In genomic region chr20:47262365-47263013, GRCh38 we compare ENCODE assay signal across 8 cellular contexts.
DNase-seq lines count a peak whose midpoint lies in the region; ATAC-seq and TF ChIP-seq lines count a peak whose summit lies in the region.

No MANE protein-coding gene starts in this region.

- H3K9me3 Mint-ChIP-seq in WTC11, result no peaks in the 10 kb centered on the region
- H3K9me3 Mint-ChIP-seq in activated CD8-positive, alpha-beta T cell treated with anti-CD3 and anti-CD28 coated beads, Interleukin-2, amount 10 ng/mL, durations not matched to agents 7 days and 5 days (ENCODE audit: insufficient read depth), result no peaks in the 10 kb centered on the region

- H3K36me3 ChIP-seq in Karpas-422 (ENCODE audit: insufficient read depth, low read length), result peaks cover 41% of the 10 kb centered on the region
- H3K36me3 ChIP-seq in effector memory CD4-positive, alpha-beta T cell (ENCODE audit: control insufficient read depth, insufficient read depth, low read length), result peaks cover 51% of the 10 kb centered on the region

- H3K27ac Mint-ChIP-seq in WTC11, result peak overlapping the region; percentile 35
- H3K27ac Mint-ChIP-seq in activated CD8-positive, alpha-beta T cell treated with anti-CD3 and anti-CD28 coated beads, Interleukin-2, amount 10 ng/mL, durations not matched to agents 7 days and 5 days, result no peak overlapping the region

- CTCF ChIA-PET in WTC11 (lab: Charles Lee), result interaction anchor here (1.0 to 5.2 kb wide), 3 partner anchors 11 to 121 kb away, joined by 3 to 24 read pairs (median 4); no protein-coding TSS in a partner anchor
- CTCF ChIA-PET in activated CD8-positive, alpha-beta T cell treated with anti-CD3 and anti-CD28 coated beads, Interleukin-2, amount 10 ng/mL, durations not matched to agents 7 days and 5 days (lab: Charles Lee), result interaction anchor here (0.6 to 2.2 kb wide), 3 partner anchors 11 to 122 kb away, joined by 3 to 23 read pairs (median 3); no protein-coding TSS in a partner anchor

- H3K4me2 ChIP-seq in Karpas-422 (ENCODE audit: low read depth, low read length, poor library complexity, severe bottlenecking), result peak overlapping the region; percentile 68

- peak overlapping the region; percentile 97 for H3K27ac ChIP-seq in Karpas-422 (ENCODE audit: low read length)
- H3K27ac ChIP-seq in effector memory CD4-positive, alpha-beta T cell (ENCODE audit: insufficient read depth, low read length, poor library complexity, severe bottlenecking), result no peak overlapping the region

- H3K4me1 ChIP-seq in Karpas-422 (ENCODE audit: low read length), result peaks cover 68% of the 10 kb centered on the region
- no peaks in the 10 kb centered on the region for H3K4me1 ChIP-seq in effector memory CD4-positive, alpha-beta T cell (ENCODE audit: control insufficient read depth, insufficient read depth, low read length, poor library complexity, severe bottlenecking)

- no peak for TF ChIP-seq CTCF in WTC11 (IDR thresholded peaks at IDR 0.05)

- no peaks in the 10 kb centered on the region for H3K27me3 Mint-ChIP-seq in WTC11 (ENCODE audit: low read depth)
- H3K27me3 Mint-ChIP-seq in activated CD8-positive, alpha-beta T cell treated with anti-CD3 and anti-CD28 coated beads, Interleukin-2, amount 10 ng/mL, durations not matched to agents 7 days and 5 days (ENCODE audit: low read depth), result no peaks in the 10 kb centered on the region

- DNase-seq in DMS153 treated with DMSO at 0.1 percent for 48 hours (lab: John Stamatoyannopoulos, UW; ENCODE audit: unreplicated experiment), result peak; percentile 42
- peak; percentile 92 for DNase-seq in Karpas-422
- DNase-seq in WTC11 (ENCODE audit: low spot score), result no peak
- no peak for DNase-seq in stimulated activated CD4-positive, alpha-beta T cell treated with anti-CD3 and anti-CD28 coated beads, Interleukin-2, amount 100 ng/mL, for 24 hours
- no peak for DNase-seq in effector memory CD4-positive, alpha-beta T cell
- no peak for DNase-seq in activated CD8-positive, alpha-beta T cell treated with anti-CD3 and anti-CD28 coated beads, Interleukin-2, amount 10 ng/mL, durations not matched to agents 7 days and 5 days
- DNase-seq in amygdala (lab: John Stamatoyannopoulos, UW), result no peak

- no peaks in the 10 kb centered on the region for H4K20me1 ChIP-seq in Karpas-422 (ENCODE audit: insufficient read depth, low read depth, low read length)

- no peak overlapping the region for H3K4me3 Mint-ChIP-seq in WTC11
- no peak overlapping the region for H3K4me3 Mint-ChIP-seq in activated CD8-positive, alpha-beta T cell treated with anti-CD3 and anti-CD28 coated beads, Interleukin-2, amount 10 ng/mL, durations not matched to agents 7 days and 5 days

- no peak overlapping the region for H2AFZ ChIP-seq in Karpas-422 (ENCODE audit: low read length)

- peak overlapping the region; percentile 58 for H3K4me3 ChIP-seq in Karpas-422 (ENCODE audit: low read length)
- no peak overlapping the region for H3K4me3 ChIP-seq in effector memory CD4-positive, alpha-beta T cell (ENCODE audit: insufficient read depth, low read depth, low read length, poor library complexity, severe bottlenecking)

- H3K9ac ChIP-seq in Karpas-422 (ENCODE audit: low read length), result peak overlapping the region; percentile 67

- no peaks in the 10 kb centered on the region for H3K9me3 ChIP-seq in Karpas-422 (ENCODE audit: low read length)
- H3K9me3 ChIP-seq in effector memory CD4-positive, alpha-beta T cell (ENCODE audit: control insufficient read depth, low read length), result no peaks in the 10 kb centered on the region

- peak; percentile 41 for ATAC-seq in GM19438 (IDR thresholded peaks at IDR 0.05; ENCODE audit: low read depth, unreplicated experiment)
- no peak for ATAC-seq in WTC11
- no peak for ATAC-seq in activated CD8-positive, alpha-beta T cell treated with anti-CD3 and anti-CD28 coated beads, Interleukin-2, amount 10 ng/mL, durations not matched to agents 7 days and 5 days

- POLR2A ChIA-PET in WTC11 (lab: Charles Lee), result no interaction called here
- POLR2A ChIA-PET in activated CD8-positive, alpha-beta T cell treated with anti-CD3 and anti-CD28 coated beads, Interleukin-2, amount 10 ng/mL, durations not matched to agents 7 days and 5 days (lab: Charles Lee), result no interaction called here

- peaks cover 63% of the 10 kb centered on the region for H3K36me3 Mint-ChIP-seq in WTC11
- H3K36me3 Mint-ChIP-seq in activated CD8-positive, alpha-beta T cell treated with anti-CD3 and anti-CD28 coated beads, Interleukin-2, amount 10 ng/mL, durations not matched to agents 7 days and 5 days (ENCODE audit: low read depth), result peaks cover 45% of the 10 kb centered on the region

- peaks cover 69% of the 10 kb centered on the region for H3K79me2 ChIP-seq in Karpas-422 (ENCODE audit: low read length)

- no peaks in the 10 kb centered on the region for H3K9me2 ChIP-seq in Karpas-422 (replicated peaks; ENCODE audit: insufficient read depth, low read length)

- peaks cover 16% of the 10 kb centered on the region for H3K4me1 Mint-ChIP-seq in WTC11
- peaks cover 25% of the 10 kb centered on the region for H3K4me1 Mint-ChIP-seq in activated CD8-positive, alpha-beta T cell treated with anti-CD3 and anti-CD28 coated beads, Interleukin-2, amount 10 ng/mL, durations not matched to agents 7 days and 5 days (ENCODE audit: low read depth)

- H3K27me3 ChIP-seq in Karpas-422 (ENCODE audit: low read length), result no peaks in the 10 kb centered on the region
- no peaks in the 10 kb centered on the region for H3K27me3 ChIP-seq in effector memory CD4-positive, alpha-beta T cell (replicated peaks; ENCODE audit: control insufficient read depth, insufficient read depth, low read length, poor library complexity, severe bottlenecking)

TF ChIP-seq in WTC11, 78 proteins besides CTCF, POLR2A, EP300 and RAD21 (continues in another document):
- TF ChIP-seq STAT6 (CRISPR knock-in tag; conservative IDR thresholded peaks at IDR 0.05; ENCODE audit: low read depth), result no peak
- TF ChIP-seq GTF2I (CRISPR knock-in tag; conservative IDR thresholded peaks at IDR 0.05), result no peak
- TF ChIP-seq MLX (CRISPR knock-in tag; IDR thresholded peaks at IDR 0.05), result no peak
- TF ChIP-seq IRF1 (CRISPR knock-in tag; IDR thresholded peaks at IDR 0.05), result no peak
- TF ChIP-seq CBFB (CRISPR knock-in tag; IDR thresholded peaks at IDR 0.05; ENCODE audit: low read depth), result no peak
- no peak for TF ChIP-seq AR (CRISPR knock-in tag; IDR thresholded peaks at IDR 0.05)
- TF ChIP-seq ESRRA (CRISPR knock-in tag; IDR thresholded peaks at IDR 0.05; ENCODE audit: borderline replicate concordance), result no peak
- TF ChIP-seq IRF2 (CRISPR knock-in tag; IDR thresholded peaks at IDR 0.05; ENCODE audit: borderline replicate concordance, low read depth), result no peak
- no peak for TF ChIP-seq FOXP1 (CRISPR knock-in tag; IDR thresholded peaks at IDR 0.05; ENCODE audit: borderline replicate concordance)
- TF ChIP-seq ZNF671 (CRISPR knock-in tag; IDR thresholded peaks at IDR 0.05), result no peak
- TF ChIP-seq NR1H2 (CRISPR knock-in tag; IDR thresholded peaks at IDR 0.05), result no peak

Comparison
In these comparisons a context has a peak if more than half of its experiments do, and no peak if none do; other contexts are left out.
1. DNase-seq: peak in DMS153 treated with DMSO at 0.1 percent for 48 hours (single experiment) and Karpas-422 (single experiment); none in WTC11 (single experiment), stimulated activated CD4-positive, alpha-beta T cell treated with anti-CD3 and anti-CD28 coated beads, Interleukin-2, amount 100 ng/mL, for 24 hours (0 of 2), effector memory CD4-positive, alpha-beta T cell (0 of 3), activated CD8-positive, alpha-beta T cell treated with anti-CD3 and anti-CD28 coated beads, Interleukin-2, amount 10 ng/mL, durations not matched to agents 7 days and 5 days (single experiment) and amygdala (0 of 56).